In genomic region chr21:45026833-45027232, GRCh38 we compare ENCODE assay signal across 26 cellular contexts. TPM values are rescaled to one million over a fixed set of nuclear protein-coding genes. Genes with fewer than 3 reads are reported as not detected.
A peak's percentile ranks its signal among the peaks of the same experiment; 100 is the strongest.
DNase-seq lines count a peak whose midpoint lies in the region; ATAC-seq and TF ChIP-seq lines count a peak whose summit lies in the region.
"Had no signal": no experiment of that assay in that cellular context is flagged by ENCODE, and none has a peak within 500 bp of the region (broad histone marks: within the 10 kb centered on the region; RNA-seq: fewer than 3 reads in every experiment).

No MANE protein-coding gene starts in this region.

- no peak overlapping the region for H3K4me3 Mint-ChIP-seq in natural killer cell treated with Interleukin-12 subunit alpha and Interleukin-12 subunit beta and Interleukin-15 and Interleukin-18, amount 100 ng/mL, for 72 hours
- no peak overlapping the region for H3K4me3 Mint-ChIP-seq in natural killer cell
- H3K4me3 Mint-ChIP-seq in nephron progenitor cell: no peak overlapping the region
- H3K4me3 Mint-ChIP-seq: activated CD4-positive, alpha-beta T cell treated with anti-CD3 and anti-CD28 coated beads for 36 hours; activated CD8-positive, alpha-beta T cell treated with anti-CD3 and anti-CD28 coated beads, Interleukin-2, amount 10 ng/mL, durations not matched to agents 7 days and 5 days; activated naive CD8-positive, alpha-beta T cell treated with anti-CD3 and anti-CD28 coated beads for 36 hours; B cell; central memory CD8-positive, alpha-beta T cell; GM23338; IgD-negative memory B cell; T-helper 17 cell had no signal

- no peak for TF ChIP-seq CTCF in natural killer cell (IDR thresholded peaks at IDR 0.05)
- TF ChIP-seq CTCF in coronary artery (IDR thresholded peaks at IDR 0.05): no peak
- peak; percentile 0 for TF ChIP-seq CTCF in nephron progenitor cell (IDR thresholded peaks at IDR 0.05)

- H3K36me3 Mint-ChIP-seq in natural killer cell treated with Interleukin-12 subunit alpha and Interleukin-12 subunit beta and Interleukin-15 and Interleukin-18, amount 100 ng/mL, for 72 hours: peaks cover 5% of the 10 kb centered on the region
- no peaks in the 10 kb centered on the region for H3K36me3 Mint-ChIP-seq in natural killer cell
- H3K36me3 Mint-ChIP-seq in nephron progenitor cell (ENCODE audit: low read depth): peaks cover 5% of the 10 kb centered on the region
- H3K36me3 Mint-ChIP-seq: activated naive CD8-positive, alpha-beta T cell treated with anti-CD3 and anti-CD28 coated beads for 36 hours; IgD-negative memory B cell had no signal

- no peak overlapping the region for H3K4me3 ChIP-seq in coronary artery
- H3K4me3 ChIP-seq: GM23338, skin epidermis, stomach, tibial nerve had no signal

- peaks cover 0 to 13% of the 10 kb centered on the region in 2 donors for H3K27me3 Mint-ChIP-seq in natural killer cell treated with Interleukin-12 subunit alpha and Interleukin-12 subunit beta and Interleukin-15 and Interleukin-18, amount 100 ng/mL, for 72 hours
- no peaks in the 10 kb centered on the region for H3K27me3 Mint-ChIP-seq in natural killer cell (ENCODE audit: low read depth in 2 of 2)
- H3K27me3 Mint-ChIP-seq in nephron progenitor cell (ENCODE audit: low read depth, poor library complexity): peaks cover 49% of the 10 kb centered on the region

- H3K27ac Mint-ChIP-seq in natural killer cell treated with Interleukin-12 subunit alpha and Interleukin-12 subunit beta and Interleukin-15 and Interleukin-18, amount 100 ng/mL, for 72 hours: no peak overlapping the region
- H3K27ac Mint-ChIP-seq in natural killer cell: no peak overlapping the region
- no peak overlapping the region for H3K27ac Mint-ChIP-seq in nephron progenitor cell
- H3K27ac Mint-ChIP-seq: activated CD4-positive, alpha-beta T cell treated with anti-CD3 and anti-CD28 coated beads for 36 hours; activated CD8-positive, alpha-beta T cell treated with anti-CD3 and anti-CD28 coated beads, Interleukin-2, amount 10 ng/mL, durations not matched to agents 7 days and 5 days; activated naive CD8-positive, alpha-beta T cell treated with anti-CD3 and anti-CD28 coated beads for 36 hours; B cell; GM23338; IgD-negative memory B cell; T-helper 17 cell had no signal

- peak overlapping the region; percentile 67 for H3K27ac ChIP-seq in coronary artery
- H3K27ac ChIP-seq: skin epidermis, tibial nerve had no signal

- no peak for ATAC-seq in natural killer cell treated with Interleukin-12 subunit alpha and Interleukin-12 subunit beta and Interleukin-15 and Interleukin-18, amount 100 ng/mL, for 72 hours
- no peak for ATAC-seq in natural killer cell
- ATAC-seq in GM21786 (IDR thresholded peaks at IDR 0.05; ENCODE audit: unreplicated experiment): no peak
- ATAC-seq: activated CD4-positive, alpha-beta T cell treated with anti-CD3 and anti-CD28 coated beads for 36 hours; activated CD8-positive, alpha-beta T cell treated with anti-CD3 and anti-CD28 coated beads, Interleukin-2, amount 10 ng/mL, durations not matched to agents 7 days and 5 days; GM23338; T-helper 17 cell had no signal

- intact Hi-C loops in natural killer cell (cut with micrococcal nuclease): no loop called here

- peak; percentile 32 for DNase-seq in natural killer cell treated with Interleukin-12 subunit alpha and Interleukin-12 subunit beta and Interleukin-15 and Interleukin-18, amount 100 ng/mL, for 72 hours (ENCODE audit: low spot score)
- DNase-seq in natural killer cell (no peak), coronary artery (ENCODE audit: low spot score) (no peak), nephron progenitor cell (no peak), SIG-M5 treated with dmso at 0.1 percent for 504 hours (lab: John Stamatoyannopoulos, UW; ENCODE audit: unreplicated experiment) (no peak), SW 1271 (lab: John Stamatoyannopoulos, UW) (no peak)
- no peak for DNase-seq in activated T-cell treated with anti-CD3 and anti-CD28 coated beads, Interleukin-2, amount 50 U/mL, for 1 hour
- DNase-seq: activated CD4-positive, alpha-beta T cell treated with anti-CD3 and anti-CD28 coated beads for 36 hours; activated CD8-positive, alpha-beta T cell treated with anti-CD3 and anti-CD28 coated beads, Interleukin-2, amount 10 ng/mL, durations not matched to agents 7 days and 5 days; activated effector memory CD4-positive, alpha-beta T cell treated with Interleukin-2 at 50 U/mL for 16 hours; activated naive CD8-positive, alpha-beta T cell treated with anti-CD3 and anti-CD28 coated beads for 36 hours; DMS153; mammary epithelial cell; NCI-H1092; NCI-H1930; NCI-H526 treated with DMSO at 0.1 percent for 48 hours; occipital lobe; stomach; T-helper 17 cell had no signal

- H3K9me3 Mint-ChIP-seq in natural killer cell treated with Interleukin-12 subunit alpha and Interleukin-12 subunit beta and Interleukin-15 and Interleukin-18, amount 100 ng/mL, for 72 hours: peaks cover 3% of the 10 kb centered on the region
- H3K9me3 Mint-ChIP-seq in natural killer cell (peaks cover 3 to 4% of the 10 kb centered on the region in 2 donors), nephron progenitor cell (peaks cover 31% of the 10 kb centered on the region)

- H3K4me1 Mint-ChIP-seq in natural killer cell treated with Interleukin-12 subunit alpha and Interleukin-12 subunit beta and Interleukin-15 and Interleukin-18, amount 100 ng/mL, for 72 hours (ENCODE audit: low read depth in 2 of 2): peaks cover 0 to 3% of the 10 kb centered on the region in 2 donors
- H3K4me1 Mint-ChIP-seq in natural killer cell (no peaks in the 10 kb centered on the region), nephron progenitor cell (peaks cover 52% of the 10 kb centered on the region)
- H3K4me1 Mint-ChIP-seq: activated CD4-positive, alpha-beta T cell treated with anti-CD3 and anti-CD28 coated beads for 36 hours; activated naive CD8-positive, alpha-beta T cell treated with anti-CD3 and anti-CD28 coated beads for 36 hours; central memory CD8-positive, alpha-beta T cell; T-helper 17 cell had no signal

RNA-seq across cellular contexts. Expression of gene ADARB1, which starts 47.5 kb away (rescaled TPM):
- total RNA-seq in natural killer cell treated with Interleukin-12 subunit alpha and Interleukin-12 subunit beta and Interleukin-15 and Interleukin-18, amount 100 ng/mL, for 72 hours: 10 to 100 TPM; 28.7 to 38.5 TPM
- 10 to 100 TPM; 20.7 to 28.0 (median 26.6) TPM for total RNA-seq in natural killer cell
